1 cellular context compared by ENCODE assay signal in the genomic region with DNA sequence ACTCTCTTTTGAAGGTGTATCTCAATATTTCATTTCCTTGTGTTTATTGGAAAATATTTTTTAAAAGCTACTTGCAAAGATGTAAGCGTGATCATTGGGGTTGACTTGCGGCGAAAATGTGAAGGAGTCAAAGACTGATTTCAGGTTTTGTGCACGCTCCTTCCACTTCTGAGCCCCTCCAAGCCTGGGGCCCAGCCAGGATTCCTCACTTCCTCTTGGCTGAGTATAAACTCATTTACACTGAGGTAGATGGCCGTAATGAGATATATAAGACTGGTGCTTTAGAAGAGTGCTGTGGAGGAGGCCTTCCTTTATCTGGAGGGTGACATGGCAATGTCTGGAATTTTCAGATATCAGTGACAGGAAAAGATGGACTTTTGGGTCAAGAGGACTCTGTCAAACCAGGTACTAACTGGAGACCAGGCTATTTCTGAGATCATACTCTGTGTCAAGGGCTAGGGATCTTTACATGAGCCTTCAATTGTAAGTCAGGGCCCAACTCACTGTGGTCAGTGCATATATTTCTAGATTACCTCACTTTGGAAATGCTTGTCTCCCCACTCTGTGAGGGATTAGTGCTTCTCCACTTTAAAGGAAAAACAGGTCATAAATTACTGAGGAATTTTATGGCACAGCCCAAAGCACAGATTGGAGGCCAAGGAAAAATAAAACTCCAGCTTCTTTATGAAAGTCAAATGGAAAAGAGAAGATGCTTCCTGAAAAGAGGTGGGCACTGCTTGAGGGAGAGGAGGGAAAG.
TF ChIP-seq lines count a peak whose summit lies in the region.

No MANE protein-coding gene starts in this region.

TF ChIP-seq in GM23338, 12 proteins besides CTCF, POLR2A, EP300 and RAD21 (continued from another document):
- TF ChIP-seq ZNF462 (CRISPR knock-in tag; IDR thresholded peaks at IDR 0.05): no peak
- no peak for TF ChIP-seq CREB1 (CRISPR knock-in tag; IDR thresholded peaks at IDR 0.05; ENCODE audit: low read depth)
- no peak for TF ChIP-seq EZH2phosphoT487 (IDR thresholded peaks at IDR 0.05; ENCODE audit: unreplicated experiment)
- TF ChIP-seq JUNB (IDR thresholded peaks at IDR 0.05; ENCODE audit: unreplicated experiment): no peak
- TF ChIP-seq ETS1 (IDR thresholded peaks at IDR 0.05): no peak
- TF ChIP-seq STAT1 (IDR thresholded peaks at IDR 0.05; ENCODE audit: unreplicated experiment): no peak
- no peak for TF ChIP-seq POLR2AphosphoS5 (IDR thresholded peaks at IDR 0.05; ENCODE audit: low read depth)
- TF ChIP-seq, protein P1, sequence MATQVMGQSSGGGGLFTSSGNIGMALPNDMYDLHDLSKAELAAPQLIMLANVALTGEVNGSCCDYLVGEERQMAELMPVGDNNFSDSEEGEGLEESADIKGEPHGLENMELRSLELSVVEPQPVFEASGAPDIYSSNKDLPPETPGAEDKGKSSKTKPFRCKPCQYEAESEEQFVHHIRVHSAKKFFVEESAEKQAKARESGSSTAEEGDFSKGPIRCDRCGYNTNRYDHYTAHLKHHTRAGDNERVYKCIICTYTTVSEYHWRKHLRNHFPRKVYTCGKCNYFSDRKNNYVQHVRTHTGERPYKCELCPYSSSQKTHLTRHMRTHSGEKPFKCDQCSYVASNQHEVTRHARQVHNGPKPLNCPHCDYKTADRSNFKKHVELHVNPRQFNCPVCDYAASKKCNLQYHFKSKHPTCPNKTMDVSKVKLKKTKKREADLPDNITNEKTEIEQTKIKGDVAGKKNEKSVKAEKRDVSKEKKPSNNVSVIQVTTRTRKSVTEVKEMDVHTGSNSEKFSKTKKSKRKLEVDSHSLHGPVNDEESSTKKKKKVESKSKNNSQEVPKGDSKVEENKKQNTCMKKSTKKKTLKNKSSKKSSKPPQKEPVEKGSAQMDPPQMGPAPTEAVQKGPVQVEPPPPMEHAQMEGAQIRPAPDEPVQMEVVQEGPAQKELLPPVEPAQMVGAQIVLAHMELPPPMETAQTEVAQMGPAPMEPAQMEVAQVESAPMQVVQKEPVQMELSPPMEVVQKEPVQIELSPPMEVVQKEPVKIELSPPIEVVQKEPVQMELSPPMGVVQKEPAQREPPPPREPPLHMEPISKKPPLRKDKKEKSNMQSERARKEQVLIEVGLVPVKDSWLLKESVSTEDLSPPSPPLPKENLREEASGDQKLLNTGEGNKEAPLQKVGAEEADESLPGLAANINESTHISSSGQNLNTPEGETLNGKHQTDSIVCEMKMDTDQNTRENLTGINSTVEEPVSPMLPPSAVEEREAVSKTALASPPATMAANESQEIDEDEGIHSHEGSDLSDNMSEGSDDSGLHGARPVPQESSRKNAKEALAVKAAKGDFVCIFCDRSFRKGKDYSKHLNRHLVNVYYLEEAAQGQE (IDR thresholded peaks at IDR 0.05; ENCODE audit: unreplicated experiment): no peak
TF ChIP-seq in GM23338: peak in this region for 0.
